ENCODE assay signal across 8 cellular contexts in genomic region chr10:45972106-45972812, GRCh38. TPM values are rescaled to one million over a fixed set of nuclear protein-coding genes. Genes with fewer than 3 reads are reported as not detected.
A peak's percentile ranks its signal among the peaks of the same experiment; 100 is the strongest.
DNase-seq lines count a peak whose midpoint lies in the region; ATAC-seq, FAIRE-seq and TF ChIP-seq lines count a peak whose summit lies in the region.
"Not testable (repeated sequence)": the region's sequence is repeated elsewhere in the genome, so short reads cannot be mapped to it uniquely, and the experiment has no call there.

Gene TIMM23 (plus strand): TSS chr10:45972489. CDS start chr10:45972625, 136 bp downstream.

- H3K4me3 ChIP-seq in A549: peak within 1 kb of the TSS; percentile 89
- peak within 1 kb of the TSS; percentile 77 for H3K4me3 ChIP-seq in WI38 (ENCODE audit: low read depth, low read length)
- H3K4me3 ChIP-seq in iPS-18a (ENCODE audit: low read length): peak within 1 kb of the TSS; percentile 93
- H3K4me3 ChIP-seq in skeletal muscle cell (ENCODE audit: low read depth, low read length): peak within 1 kb of the TSS; percentile 65

- TF ChIP-seq EP300 in A549 (IDR thresholded peaks at IDR 0.05): not testable (repeated sequence)

- peak; percentile 11 to 90 for DNase-seq in A549 (ENCODE audit: low read depth in 1 of 2, low spot score in 1 of 2)
- DNase-seq in NCI-H2196 treated with DMSO at 0.1 percent for 48 hours (lab: John Stamatoyannopoulos, UW; ENCODE audit: unreplicated experiment): peak; percentile 4
- DNase-seq in T47D (ENCODE audit: low read depth in 1 of 2, low spot score in 1 of 2): peak; percentile 5 to 92
- peak; percentile 57 for DNase-seq in skeletal muscle cell (ENCODE audit: low read depth)

- peak within 1 kb of the TSS; percentile 96 for H3K9ac ChIP-seq in iPS-18a (ENCODE audit: low read length)

- H3K36me3 ChIP-seq in iPS-18a (ENCODE audit: control insufficient read depth, low read depth, low read length): not testable (repeated sequence)

- POLR2A ChIA-PET in A549 (lab: Yijun Ruan, JAX): interaction anchor here (1.1 kb wide), 1 partner anchor 37 kb away, joined by 3 read pairs; no protein-coding TSS in a partner anchor

- CTCF ChIA-PET in A549 (lab: Yijun Ruan, JAX): not testable (repeated sequence)

- in situ Hi-C loops in T47D (cut with HindIII; ENCODE audit: low pct_unique_long_range_greater_than_20kb, low sequenced_read_pairs): not testable (repeated sequence)

- ATAC-seq in A549 (peak; percentile 89 to 95), GM18861 (IDR thresholded peaks at IDR 0.05; ENCODE audit: unreplicated experiment) (peak; percentile 58), HG03066 (IDR thresholded peaks at IDR 0.05; ENCODE audit: low read depth, unreplicated experiment) (peak; percentile 80)

- H3K4me1 ChIP-seq in A549; iPS-18a (ENCODE audit: control insufficient read depth, low read depth, low read length): not testable (repeated sequence)

- H3K27ac ChIP-seq in A549 (peak within 1 kb of the TSS; percentile 86 to 88), iPS-18a (ENCODE audit: low read length) (peak within 1 kb of the TSS; percentile 93)

- not testable (repeated sequence) for TF ChIP-seq CTCF in A549 (IDR thresholded peaks at IDR 0.05); WI38 (IDR thresholded peaks at IDR 0.05; ENCODE audit: low read depth, low read length)

- H3K4me2 ChIP-seq in A549: peak within 1 kb of the TSS; percentile 97

- not testable (repeated sequence) for H3K9me3 ChIP-seq in A549; iPS-18a (ENCODE audit: control insufficient read depth, low read depth, low read length)

- TF ChIP-seq RAD21 in A549 (conservative IDR thresholded peaks at IDR 0.05 in 1 of 2, IDR thresholded peaks at IDR 0.05 in 1 of 2): not testable (repeated sequence)

- not testable (repeated sequence) for FAIRE-seq in A549 (lab: Jason Lieb, UNC)

- not testable (repeated sequence) for H3K27me3 ChIP-seq in iPS-18a (ENCODE audit: control insufficient read depth, insufficient read depth, low read length)

- TF ChIP-seq POLR2A in A549 (IDR thresholded peaks at IDR 0.05; ENCODE audit: low read length): peak; percentile 36

- 2% methylated on average over 56 of the region's 60 CpGs for WGBS in A549 (ENCODE audit: missing lambda C conversion rate)

TF ChIP-seq in A549, 52 proteins besides CTCF, POLR2A, EP300 and RAD21:
- TF ChIP-seq JUN (IDR thresholded peaks at IDR 0.05): peak; percentile 30 to 76; a peak in 3 of 5 replicates
- TF ChIP-seq KDM5A (IDR thresholded peaks at IDR 0.05): 0 out of 2 replicates have a peak, but pooled peaks have one; percentile 31
- peak; percentile 55; the same call in 1 of the 3 replicates for TF ChIP-seq BCL3 (IDR thresholded peaks at IDR 0.05)
- TF ChIP-seq MAX (IDR thresholded peaks at IDR 0.05): peak; percentile 83
- peak; percentile 49 for TF ChIP-seq PHF8 (IDR thresholded peaks at IDR 0.05; ENCODE audit: borderline replicate concordance, low read depth)
- TF ChIP-seq E2F6 (IDR thresholded peaks at IDR 0.05; ENCODE audit: borderline replicate concordance, low read depth): peak; percentile 71
- TF ChIP-seq GATA3 (IDR thresholded peaks at IDR 0.05; ENCODE audit: borderline replicate concordance): peak; percentile 37; the same call in 1 of the 2 replicates

RNA-seq across cellular contexts. Expression of gene TIMM23, which starts in this region (rescaled TPM):
- 176 and 202 TPM in 2 replicates for polyA plus RNA-seq in A549 (2011; rRNA removed)
- polyA plus RNA-seq in A549 (2012; cell fraction: cytosol; rRNA removed): 99.2 and 106 TPM in 2 replicates
- polyA plus RNA-seq in A549 (2012; cell fraction: nucleus; rRNA removed): 38.5 and 67.0 TPM in 2 replicates
- polyA plus RNA-seq in A549 (2017; fragmentation: RNase III; extraction: RNeasy Plus Mini Kit Qiagen cat#74134 plus additional on column Dnase treatment): 133 to 148 TPM (median 134 TPM) in 3 replicates
- polyA minus RNA-seq in A549 (2011; rRNA and poly(A)+ RNA removed): 65.8 and 77.5 TPM in 2 replicates

Comparison
In these comparisons a context has a peak if more than half of its experiments do, and no peak if none do; other contexts are left out.
1. Peak in every context shown above with its lines: DNase-seq, ATAC-seq, H3K4me3 ChIP-seq and H3K27ac ChIP-seq.
2. DNase-seq: peak in every context shown above with its lines; median percentile 57 in skeletal muscle cell; 50 in A549; 48 in T47D; 4 in NCI-H2196 treated with DMSO at 0.1 percent for 48 hours.